7 cellular contexts compared by ENCODE assay signal in the genomic region with DNA sequence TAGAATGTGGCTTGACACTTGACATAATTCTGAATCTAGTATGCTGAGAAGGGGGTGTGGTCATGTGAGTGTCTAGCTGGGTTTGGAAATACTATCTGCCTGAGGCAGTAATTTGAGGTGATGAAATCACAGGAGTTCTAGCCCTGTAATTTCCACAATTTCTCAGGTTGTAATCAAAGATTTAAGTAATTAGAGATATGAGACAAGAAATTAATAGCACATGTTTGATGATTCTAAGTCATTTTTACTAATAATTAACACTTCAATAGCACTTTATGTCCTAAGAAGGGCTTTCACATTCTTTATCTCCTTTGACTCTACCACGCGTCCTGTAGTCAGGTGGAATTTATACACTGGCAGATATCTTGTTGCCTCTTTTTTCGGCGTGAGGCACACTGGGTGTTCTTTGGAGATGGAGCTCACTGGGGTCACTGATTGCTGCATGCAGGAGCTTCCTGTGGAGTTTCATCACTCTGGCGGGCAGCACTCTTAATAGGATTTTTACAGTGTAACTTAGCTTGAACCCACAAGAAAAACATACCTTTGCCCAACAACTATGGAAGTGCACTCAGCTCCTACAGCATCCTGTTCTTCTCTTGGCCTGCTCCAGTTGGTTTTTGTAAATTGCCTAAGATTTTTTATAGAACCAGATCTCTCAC. TPM values are rescaled to one million over a fixed set of nuclear protein-coding genes. Genes with fewer than 3 reads are reported as not detected.
A peak's percentile ranks its signal among the peaks of the same experiment; 100 is the strongest.
DNase-seq lines count a peak whose midpoint lies in the region; ATAC-seq and TF ChIP-seq lines count a peak whose summit lies in the region.

No MANE protein-coding gene starts in this region.

- in situ Hi-C loops in mammary epithelial cell (cut with MboI; ENCODE audit: low sequenced_read_pairs in 2 of 2) = loop anchor here in 1 of 2 donors (25.0 kb wide), 1 partner anchor 204 kb away; no protein-coding TSS in a partner anchor

- H3K79me2 ChIP-seq in mammary epithelial cell (ENCODE audit: insufficient read depth, low read length) = peaks cover 52% of the 10 kb centered on the region

- intact Hi-C loops in mammary epithelial cell (cut with micrococcal nuclease) = loop anchor here (5.0 to 10.0 kb wide), 2 partner anchors 104 to 132 kb away; no protein-coding TSS in a partner anchor
- intact Hi-C loops in spleen (cut with DNase I; ENCODE audit: low total_unique reads) = no loop called here

- WGBS in mammary epithelial cell (ENCODE audit: low coverage, missing lambda C conversion rate) = 40% methylated on average over 5 of the region's 5 CpGs
- WGBS in spleen, 5 donors = 70 to 85% (median 75%) methylated on average over 5 of the region's 5 CpGs

- CTCF ChIA-PET in mammary epithelial cell (lab: Charles Lee; ENCODE audit: low non-redundant PET) = no interaction called here

- H3K9ac ChIP-seq in mammary epithelial cell (ENCODE audit: insufficient read depth, low read length) = peak overlapping the region; percentile 41

- TF ChIP-seq CTCF in NB4 (IDR thresholded peaks at IDR 0.05; ENCODE audit: low read depth, low read length) (no peak), mammary epithelial cell (conservative IDR thresholded peaks at IDR 0.05 in 1 of 2, IDR thresholded peaks at IDR 0.05 in 1 of 2; ENCODE audit: extremely low read depth in 1 of 2, insufficient read depth in 1 of 2, low read depth in 1 of 2, low read length in 2 of 2) (no peak), spleen (IDR thresholded peaks at IDR 0.05 in 8 of 11, conservative IDR thresholded peaks at IDR 0.05 in 3 of 11) (no peak)

- H3K9me3 ChIP-seq in mammary epithelial cell (replicated peaks; ENCODE audit: insufficient read depth, low read length) (no peaks in the 10 kb centered on the region), spleen (no peaks in the 10 kb centered on the region)

- BruUV-seq in mammary epithelial cell (replicated peaks; lab: Mats Ljungman, UMichigan) = no TSS peak

- H2AFZ ChIP-seq in mammary epithelial cell (ENCODE audit: low read depth, low read length) = no peak overlapping the region

- DNase-seq in EH (ENCODE audit: low read depth) (peak; percentile 98), NB4 (ENCODE audit: low read depth) (peak; percentile 50), mammary epithelial cell (peak; percentile 92), non-pigmented ciliary epithelial cell (ENCODE audit: low read depth) (peak; percentile 88), NCI-H1694 treated with DMSO at 0.1 percent for 48 hours (lab: John Stamatoyannopoulos, UW) (no peak), spleen (no peak)

- peaks cover 1% of the 10 kb centered on the region for H3K36me3 ChIP-seq in mammary epithelial cell (ENCODE audit: insufficient read depth, low read length)
- no peaks in the 10 kb centered on the region for H3K36me3 ChIP-seq in spleen

- dilution Hi-C loops in mammary epithelial cell (cut with HindIII; ENCODE audit: low sequenced_read_pairs) = no loop called here

- H3K4me3 ChIP-seq in NB4 (ENCODE audit: low read depth, low read length) (no peak overlapping the region), mammary epithelial cell (replicated peaks in 1 of 3; ENCODE audit: insufficient read depth in 1 of 3, low read depth in 2 of 3, low read length in 3 of 3) (no peak overlapping the region), spleen (no peak overlapping the region)

- ATAC-seq in GM21390 (IDR thresholded peaks at IDR 0.05; ENCODE audit: unreplicated experiment) = no peak

- peak overlapping the region; percentile 66 for H3K4me2 ChIP-seq in mammary epithelial cell (ENCODE audit: insufficient read depth, low read depth, low read length)

- TF ChIP-seq POLR2A in NB4 (IDR thresholded peaks at IDR 0.05; ENCODE audit: extremely low read depth, insufficient read length) = no peak
- TF ChIP-seq POLR2A in spleen (IDR thresholded peaks at IDR 0.05) = no peak

- H3K27me3 ChIP-seq in mammary epithelial cell (ENCODE audit: insufficient read depth, low read length) = no peaks in the 10 kb centered on the region
- H3K27me3 ChIP-seq in spleen (replicated peaks in 1 of 7) = no peaks in the 10 kb centered on the region

- peaks cover 73% of the 10 kb centered on the region for H3K4me1 ChIP-seq in mammary epithelial cell (ENCODE audit: insufficient read depth, low read length)
- H3K4me1 ChIP-seq in spleen = peaks cover 51 to 91% (median 78%) of the 10 kb centered on the region in 6 donors

- H3K27ac ChIP-seq in mammary epithelial cell (ENCODE audit: insufficient read depth, low read depth, low read length) = peak overlapping the region; percentile 58
- H3K27ac ChIP-seq in spleen = peak overlapping the region in 3 of 8 donors; percentile 43 to 96 (median 94)

- no peaks in the 10 kb centered on the region for H4K20me1 ChIP-seq in mammary epithelial cell (ENCODE audit: insufficient read depth, low read length)

RNA-seq across cellular contexts. Expression of gene AMIGO2, which starts 3.3 kb away (rescaled TPM):
- total RNA-seq in mammary epithelial cell = 100 to 1,000 TPM in 1 of 2 donors, 10 to 100 TPM in 1; 96.1 to 241 TPM
- polyA plus RNA-seq in mammary epithelial cell = 48.8 TPM
- polyA minus RNA-seq in mammary epithelial cell = 39.9 TPM
- total RNA-seq in spleen = 10 to 100 TPM; 13.5 to 27.1 (median 22.7) TPM
- 10 to 100 TPM in 2 of 3 donors, 1 to 10 TPM in 1; 6.7 to 10.9 (median 10.8) TPM for polyA plus RNA-seq in spleen

RNA-seq across cellular contexts. Expression of gene PCED1B, which starts 3.7 kb away (rescaled TPM):
- total RNA-seq in mammary epithelial cell (10 to 100 TPM in 1 of 2 donors, 1 to 10 TPM in 1; 2.3 to 10.3 TPM), spleen (10 to 100 TPM; 18.7 to 34.5 (median 27.9) TPM)
- polyA plus RNA-seq in mammary epithelial cell (3.3 TPM), spleen (10 to 100 TPM; 15.3 to 26.8 (median 22.1) TPM)
- 0.67 TPM for polyA minus RNA-seq in mammary epithelial cell

Comparison
In these comparisons a context has a peak if more than half of its experiments do, and no peak if none do; other contexts are left out.
1. DNase-seq: peak in EH (single experiment), NB4 (single experiment), mammary epithelial cell (single experiment) and non-pigmented ciliary epithelial cell (single experiment); none in NCI-H1694 treated with DMSO at 0.1 percent for 48 hours (single experiment) and spleen (single experiment).